32 cellular contexts compared by ENCODE assay signal in the genomic region with DNA sequence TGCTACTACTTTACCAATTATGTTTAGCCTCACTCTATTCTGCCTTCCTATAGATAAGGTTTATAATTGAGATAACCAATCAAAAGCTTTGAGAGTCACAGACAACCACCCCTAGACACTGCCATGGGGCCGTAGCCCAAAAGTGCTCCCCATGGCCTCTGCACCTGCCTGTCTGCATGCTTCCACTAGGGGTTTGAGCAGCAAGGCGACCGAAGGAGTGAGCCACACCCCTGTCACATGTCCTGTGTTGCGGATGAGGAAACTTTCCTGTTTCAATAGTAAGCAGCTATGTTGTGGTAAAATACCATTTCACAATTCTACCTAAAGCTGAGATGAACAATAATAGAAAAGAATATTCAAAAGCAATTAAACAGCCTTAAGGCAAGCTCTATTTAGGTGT.
DNase-seq lines count a peak whose midpoint lies in the region; ATAC-seq and TF ChIP-seq lines count a peak whose summit lies in the region.
"Had no signal": no experiment of that assay in that cellular context is flagged by ENCODE, and none has a peak within 500 bp of the region (broad histone marks: within the 10 kb centered on the region; RNA-seq: fewer than 3 reads in every experiment).

No MANE protein-coding gene starts in this region.

- H4K20me1 ChIP-seq in HCT116 (ENCODE audit: insufficient read depth), result no peaks in the 10 kb centered on the region

- peaks cover 4% of the 10 kb centered on the region for H3K4me1 Mint-ChIP-seq in endodermal cell
- H3K4me1 Mint-ChIP-seq: activated naive CD8-positive, alpha-beta T cell treated with anti-CD3 and anti-CD28 coated beads, Interleukin-2, amount 50 U/mL, for 24 hours; IgD-negative memory B cell; naive B cell had no signal

- TF ChIP-seq CTCF in BE2C (IDR thresholded peaks at IDR 0.05; ENCODE audit: low read depth, low read length) (peak; percentile 58), HCT116 (IDR thresholded peaks at IDR 0.05 in 2 of 3, conservative IDR thresholded peaks at IDR 0.05 in 1 of 3; ENCODE audit: borderline replicate concordance in 1 of 3, insufficient read depth in 1 of 3, low read depth in 2 of 3, low read length in 2 of 3) (peak in 2 of 3 experiments; percentile 54 to 60; a peak in 4 of 6 replicates), NB4 (IDR thresholded peaks at IDR 0.05; ENCODE audit: low read depth, low read length) (peak; percentile 32), endodermal cell (conservative IDR thresholded peaks at IDR 0.05) (peak; percentile 53)

- H3K27ac ChIP-seq in HCT116 (ENCODE audit: low read depth, low read length), result no peak overlapping the region
- H3K27ac ChIP-seq in endodermal cell (ENCODE audit: low read depth, low read length), result no peak overlapping the region
- H3K27ac ChIP-seq: esophagus muscularis mucosa, foreskin keratinocyte, RWPE1, SJSA1, testis had no signal

- no peak overlapping the region for H3K4me3 ChIP-seq in BE2C (ENCODE audit: low read depth, low read length)
- H3K4me3 ChIP-seq in HCT116 (replicated peaks in 1 of 2; ENCODE audit: low read depth in 1 of 2, low read length in 2 of 2), result no peak overlapping the region
- H3K4me3 ChIP-seq in NB4 (ENCODE audit: low read depth, low read length), result no peak overlapping the region
- no peak overlapping the region for H3K4me3 ChIP-seq in endodermal cell (ENCODE audit: low read length)
- H3K4me3 ChIP-seq: esophagus muscularis mucosa, SJSA1, testis had no signal

- H3K4me1 ChIP-seq in BE2C (peaks cover 12% of the 10 kb centered on the region), HCT116 (ENCODE audit: control insufficient read depth in 1 of 2, insufficient read depth in 2 of 2, low read length in 2 of 2) (no peaks in the 10 kb centered on the region), endodermal cell (ENCODE audit: control insufficient read depth, insufficient read depth, low read length) (no peaks in the 10 kb centered on the region)
- H3K4me1 ChIP-seq: esophagus muscularis mucosa, SJSA1, testis had no signal

- H3K79me2 ChIP-seq in HCT116 (ENCODE audit: insufficient read depth, low read length), result no peaks in the 10 kb centered on the region

- CTCF ChIA-PET in HCT116 (lab: Charles Lee), result no interaction called here

- 83% methylated on average over 4 of the region's 4 CpGs; no CpG with 5 or more reads in 1 of the 2 experiments for WGBS in endodermal cell (ENCODE audit: insufficient coverage in 1 of 2, insufficient read length in 1 of 2), 2 experiments

- no peak for TF ChIP-seq POLR2A in HCT116 (IDR thresholded peaks at IDR 0.05; ENCODE audit: borderline replicate concordance, extremely low read depth, insufficient read depth, insufficient read length)
- TF ChIP-seq POLR2A in NB4 (IDR thresholded peaks at IDR 0.05; ENCODE audit: extremely low read depth, insufficient read length), result no peak

- H3K4me3 Mint-ChIP-seq in endodermal cell, result no peak overlapping the region
- H3K4me3 Mint-ChIP-seq: activated naive CD8-positive, alpha-beta T cell treated with anti-CD3 and anti-CD28 coated beads, Interleukin-2, amount 50 U/mL, for 24 hours; CD8-positive, alpha-beta T cell; effector memory CD8-positive, alpha-beta T cell; IgD-negative memory B cell; stimulated activated naive CD8-positive, alpha-beta T cell treated with anti-CD3 and anti-CD28 coated beads, Interleukin-15, Interleukin-2, amounts not matched to agents 100 ng/mL and 50 ng/mL, for 24 hours had no signal

- H3K4me2 ChIP-seq in HCT116 (ENCODE audit: low read length), result no peak overlapping the region

- no peak overlapping the region for H3K9ac ChIP-seq in HCT116 (ENCODE audit: low read length)
- H3K9ac ChIP-seq in endodermal cell (ENCODE audit: extremely low read depth, low read length, poor library complexity, severe bottlenecking), result no peak overlapping the region

- POLR2A ChIA-PET in HCT116 (lab: Charles Lee), result no interaction called here

- H3K9me3 ChIP-seq in BE2C (no peaks in the 10 kb centered on the region), HCT116 (ENCODE audit: control insufficient read depth in 1 of 2, insufficient read depth in 1 of 2, low read depth in 1 of 2, low read length in 2 of 2) (no peaks in the 10 kb centered on the region), endodermal cell (ENCODE audit: control insufficient read depth, low read length) (no peaks in the 10 kb centered on the region)
- H3K9me3 ChIP-seq: esophagus muscularis mucosa, SJSA1, testis had no signal

- no peak for TF ChIP-seq RAD21 in HCT116 (IDR thresholded peaks at IDR 0.05; ENCODE audit: low read depth)

- no peaks in the 10 kb centered on the region for H3K36me3 Mint-ChIP-seq in endodermal cell (ENCODE audit: low read depth)
- H3K36me3 Mint-ChIP-seq: CD8-positive, alpha-beta T cell; IgD-negative memory B cell; naive B cell had no signal

- BruUV-seq in HCT116 (replicated peaks; lab: Mats Ljungman, UMichigan), result no TSS peak

- DNase-seq in BE2C, result peak; percentile 43
- DNase-seq in HCT116 (ENCODE audit: low read depth, low spot score), result peak; percentile 33
- DNase-seq in NB4 (ENCODE audit: low read depth), result peak; percentile 61
- DNase-seq in endodermal cell, result peak; percentile 58
- no peak for DNase-seq in T1000 (lab: John Stamatoyannopoulos, UW)
- no peak for DNase-seq in MV-4-11 (lab: John Stamatoyannopoulos, UW)
- DNase-seq: activated CD4-positive, alpha-beta T cell treated with anti-CD3 and anti-CD28 coated beads, Interleukin-2, amount 50 U/mL, for 48 hours; activated CD4-positive, CD25-positive, alpha-beta regulatory T cell treated with anti-CD3 and anti-CD28 coated beads, Interleukin-2, amount 50 U/mL, for 72 hours; activated naive CD8-positive, alpha-beta T cell treated with anti-CD3 and anti-CD28 coated beads, Interleukin-2, amount 50 U/mL, for 24 hours; activated T-cell treated with anti-CD3 and anti-CD28 coated beads, Interleukin-2, amount 50 U/mL, for 48 hours; AML-193; CD8-positive, alpha-beta T cell; cortex of kidney; effector memory CD8-positive, alpha-beta T cell; foreskin keratinocyte; HCEC 1CT; head of caudate nucleus; kidney; midbrain; naive B cell; NCI-H1436 treated with DMSO at 0.1 percent for 48 hours; NCI-H345; NCI-H69; stimulated activated CD8-positive, alpha-beta memory T cell treated with anti-CD3 and anti-CD28 coated beads, Interleukin-4, amount 100 ng/mL, for 48 hours; testis had no signal

- intact Hi-C loops in HCT116 (cut with micrococcal nuclease), result no loop called here

- no peak overlapping the region for H3K27ac Mint-ChIP-seq in endodermal cell
- H3K27ac Mint-ChIP-seq: activated naive CD8-positive, alpha-beta T cell treated with anti-CD3 and anti-CD28 coated beads, Interleukin-2, amount 50 U/mL, for 24 hours; CD8-positive, alpha-beta T cell; effector memory CD8-positive, alpha-beta T cell; IgD-negative memory B cell; naive B cell; stimulated activated naive CD8-positive, alpha-beta T cell treated with anti-CD3 and anti-CD28 coated beads, Interleukin-15, Interleukin-2, amounts not matched to agents 100 ng/mL and 50 ng/mL, for 24 hours had no signal

- peaks cover 2% of the 10 kb centered on the region for H3K9me3 Mint-ChIP-seq in endodermal cell
- H3K9me3 Mint-ChIP-seq: effector memory CD8-positive, alpha-beta T cell; stimulated activated naive CD8-positive, alpha-beta T cell treated with anti-CD3 and anti-CD28 coated beads, Interleukin-15, Interleukin-2, amounts not matched to agents 100 ng/mL and 50 ng/mL, for 24 hours had no signal

- H2AFZ ChIP-seq in HCT116 (ENCODE audit: low read depth, low read length, poor library complexity, severe bottlenecking), result peak overlapping the region; percentile 55

- ATAC-seq in HCT116 (peak; percentile 100), HG02623 (IDR thresholded peaks at IDR 0.05; ENCODE audit: unreplicated experiment) (no peak)
- ATAC-seq: activated naive CD8-positive, alpha-beta T cell treated with anti-CD3 and anti-CD28 coated beads, Interleukin-2, amount 50 U/mL, for 24 hours; CD8-positive, alpha-beta T cell; effector memory CD8-positive, alpha-beta T cell; foreskin keratinocyte; sciatic nerve had no signal

- H3K9me2 ChIP-seq in HCT116 (ENCODE audit: insufficient read depth), result no peaks in the 10 kb centered on the region

- no peaks in the 10 kb centered on the region for H3K36me3 ChIP-seq in BE2C
- no peaks in the 10 kb centered on the region for H3K36me3 ChIP-seq in HCT116 (ENCODE audit: control insufficient read depth in 1 of 2, insufficient read depth in 2 of 2, low read length in 2 of 2)
- no peaks in the 10 kb centered on the region for H3K36me3 ChIP-seq in endodermal cell (ENCODE audit: control insufficient read depth, insufficient read depth, low read length)
- H3K36me3 ChIP-seq: esophagus muscularis mucosa, SJSA1 had no signal

- H3K27me3 Mint-ChIP-seq in endodermal cell (ENCODE audit: insufficient read depth), result no peaks in the 10 kb centered on the region
- H3K27me3 Mint-ChIP-seq: activated naive CD8-positive, alpha-beta T cell treated with anti-CD3 and anti-CD28 coated beads, Interleukin-2, amount 50 U/mL, for 24 hours; effector memory CD8-positive, alpha-beta T cell; IgD-negative memory B cell; naive B cell; stimulated activated naive CD8-positive, alpha-beta T cell treated with anti-CD3 and anti-CD28 coated beads, Interleukin-15, Interleukin-2, amounts not matched to agents 100 ng/mL and 50 ng/mL, for 24 hours had no signal

- RAD21 ChIA-PET in HCT116 (lab: Charles Lee; ENCODE audit: low non-redundant PET in 1 of 2, low total read pairs in 2 of 2, uncharacterized antibody in 2 of 2, unreplicated experiment in 2 of 2), result no interaction called here

- H3K27me3 ChIP-seq in BE2C (no peaks in the 10 kb centered on the region), HCT116 (ENCODE audit: insufficient read depth, low read length) (no peaks in the 10 kb centered on the region), endodermal cell (ENCODE audit: control insufficient read depth, insufficient read depth, low read length, poor library complexity, severe bottlenecking) (no peaks in the 10 kb centered on the region)
- H3K27me3 ChIP-seq: esophagus muscularis mucosa, foreskin keratinocyte, SJSA1, testis had no signal

Comparison
In these comparisons a context has a peak if more than half of its experiments do, and no peak if none do; other contexts are left out.
1. DNase-seq: peak in BE2C (single experiment), HCT116 (single experiment), NB4 (single experiment) and endodermal cell (single experiment); none in T1000 (single experiment) and MV-4-11 (single experiment).
2. Peak in every context shown above with its lines, with median percentiles within 50 percentile points of each other: CTCF ChIP-seq.